22 cellular contexts compared by ENCODE assay signal in genomic region chr2:1224901-1225300, GRCh38.
"Had no signal": no experiment of that assay in that cellular context is flagged by ENCODE, and none has a peak within 500 bp of the region (broad histone marks: within the 10 kb centered on the region; RNA-seq: fewer than 3 reads in every experiment).

No MANE protein-coding gene starts in this region.

- H3K4me1 ChIP-seq: stomach, suprapubic skin had no signal

- H3K27ac ChIP-seq: hepatocyte, left lung, stomach, suprapubic skin, tibial nerve had no signal

- H3K4me3 ChIP-seq: hepatocyte, left lung, lung, smooth muscle cell, stomach, suprapubic skin, tibial nerve had no signal

- H3K27me3 ChIP-seq: hepatocyte, left lung, stomach, suprapubic skin, tibial nerve had no signal

- DNase-seq: activated CD4-positive, alpha-beta T cell treated with anti-CD3 and anti-CD28 coated beads for 4 hours; activated CD4-positive, alpha-beta T cell treated with anti-CD3 and anti-CD28 coated beads, Interleukin-2, amount 50 U/mL, for 48 hours; activated CD4-positive, CD25-positive, alpha-beta regulatory T cell; activated effector memory CD4-positive, alpha-beta T cell treated with Interleukin-2 at 50 U/mL for 16 hours; activated naive CD4-positive, alpha-beta T cell treated with anti-CD3 and anti-CD28 coated beads for 36 hours; activated naive CD8-positive, alpha-beta T cell treated with anti-CD3 and anti-CD28 coated beads, Interleukin-2, amount 10 ng/mL, durations not matched to agents 7 days and 5 days; activated T-cell treated with anti-CD3 and anti-CD28 coated beads, Interleukin-2, amount 50 U/mL, for 48 hours; amniotic stem cell; glutamatergic neuron; immature natural killer cell; left lung; naive B cell; occipital lobe; stimulated activated CD4-positive, alpha-beta T cell treated with anti-CD3 and anti-CD28 coated beads, Interleukin-15, amount 100 ng/mL, for 24 hours; stomach had no signal

- ATAC-seq: left lung; sciatic nerve; stimulated activated memory B cell treated with anti-CD40 and anti-IgM and Interleukin-4, amounts not matched to agents 10 μg/mL and 1 μg/mL and 100 μg/mL, for 72 hours had no signal

- H3K9me3 ChIP-seq: suprapubic skin had no signal

- H3K36me3 ChIP-seq: left lung, stomach, suprapubic skin, tibial nerve had no signal
